Comparison of ENCODE assay signal across 12 cellular contexts in the genomic region with DNA sequence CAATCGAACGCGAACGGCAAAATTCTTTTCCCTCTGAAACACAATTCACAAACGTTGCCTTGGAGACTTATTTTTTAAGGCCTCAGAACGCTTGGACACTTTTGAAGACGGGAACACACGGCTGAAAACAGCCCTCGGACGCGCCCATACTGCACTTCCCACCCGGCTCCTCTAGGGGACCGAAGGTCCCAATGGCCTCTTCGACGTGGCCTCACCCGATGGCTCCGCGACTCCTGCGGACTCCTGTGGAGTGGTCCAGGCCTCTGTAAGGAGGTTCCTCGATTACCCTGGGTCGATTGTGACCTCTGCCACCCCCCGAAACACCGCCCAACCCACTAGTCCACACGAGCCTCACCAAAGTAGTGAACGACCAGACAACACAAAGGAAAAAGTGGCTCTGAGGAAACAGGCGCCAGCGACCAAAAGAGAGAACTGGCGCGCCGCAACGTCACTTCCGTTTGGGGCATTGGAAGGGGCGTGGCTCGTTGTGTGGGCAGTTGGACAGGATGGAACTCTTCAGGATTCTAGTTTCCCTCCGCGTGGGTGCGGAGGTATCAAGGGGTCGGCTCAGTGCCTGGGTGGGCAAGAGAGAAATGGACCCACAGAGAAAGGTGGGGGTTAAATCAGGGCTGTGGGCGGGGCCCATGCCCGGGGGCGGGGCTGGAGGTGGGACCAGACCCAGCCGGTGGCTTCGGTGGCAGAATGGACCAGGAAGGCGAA. TPM values are rescaled to one million over a fixed set of nuclear protein-coding genes. Genes with fewer than 3 reads are reported as not detected.
DNase-seq lines count a peak whose midpoint lies in the region; ATAC-seq, FAIRE-seq and TF ChIP-seq lines count a peak whose summit lies in the region.
"Had no signal": no experiment of that assay in that cellular context is flagged by ENCODE, and none has a peak within 500 bp of the region (broad histone marks: within the 10 kb centered on the region; RNA-seq: fewer than 3 reads in every experiment).

A gene (minus strand): TSS at position 434 of the 720 bp plus-strand sequence. CDS start 23,303 bp downstream, outside the sequence.

- H3K9me3 ChIP-seq in parathyroid adenoma (ENCODE audit: control insufficient read depth, low read length): no peaks in the 10 kb centered on the region

- H3K27me3 ChIP-seq in bronchial epithelial cell (ENCODE audit: control insufficient read depth, insufficient read depth, low read length) (no peaks in the 10 kb centered on the region), parathyroid adenoma (ENCODE audit: control insufficient read depth, insufficient read depth, low read length) (no peaks in the 10 kb centered on the region)

- ATAC-seq in HG02884 (IDR thresholded peaks at IDR 0.05; ENCODE audit: unreplicated experiment): no peak
- no peak for ATAC-seq in HG03196 (IDR thresholded peaks at IDR 0.05; ENCODE audit: unreplicated experiment)
- ATAC-seq: CD8-positive, alpha-beta T cell; left ventricle myocardium superior; Right ventricle myocardium inferior had no signal

- H3K36me3 ChIP-seq in bronchial epithelial cell (ENCODE audit: control insufficient read depth, insufficient read depth, low read length) (no peaks in the 10 kb centered on the region), parathyroid adenoma (ENCODE audit: control insufficient read depth, insufficient read depth, low read length) (no peaks in the 10 kb centered on the region)

- no peaks in the 10 kb centered on the region for H3K4me1 ChIP-seq in parathyroid adenoma

- H3K27ac ChIP-seq in parathyroid adenoma: no peak within 1 kb of the TSS

- H3K4me3 ChIP-seq in bronchial epithelial cell (ENCODE audit: low read depth, low read length) (peak within 1 kb of the TSS; percentile 4), parathyroid adenoma (ENCODE audit: low read depth, low read length) (no peak within 1 kb of the TSS)

- H3K4me2 ChIP-seq in parathyroid adenoma (ENCODE audit: low read length): peak within 1 kb of the TSS; percentile 44

- H3K9ac ChIP-seq in parathyroid adenoma: no peak within 1 kb of the TSS

- DNase-seq in activated CD4-positive, alpha-beta T cell treated with anti-CD3 and anti-CD28 coated beads for 48 hours: peak; percentile 46
- no peak for DNase-seq in activated CD4-positive, alpha-beta T cell treated with anti-CD3 and anti-CD28 coated beads for 4 hours
- DNase-seq in NCI-H82 (lab: John Stamatoyannopoulos, UW) (peak; percentile 83), bronchial epithelial cell (ENCODE audit: low read depth) (no peak), T-helper 9 cell (no peak)
- DNase-seq: CD8-positive, alpha-beta T cell; left ventricle myocardium superior had no signal

- no peak within 1 kb of the TSS for H2AFZ ChIP-seq in parathyroid adenoma

- no peak for FAIRE-seq in bronchial epithelial cell (lab: Jason Lieb, UNC)

- TF ChIP-seq CTCF in bronchial epithelial cell (IDR thresholded peaks at IDR 0.05; ENCODE audit: insufficient read depth, low read length, severe bottlenecking): peak; percentile 12
- TF ChIP-seq CTCF in parathyroid adenoma (IDR thresholded peaks at IDR 0.05): no peak

- no peaks in the 10 kb centered on the region for H3K79me2 ChIP-seq in parathyroid adenoma

RNA-seq across cellular contexts. Expression of the gene that starts here (rescaled TPM):
- under 0.01 and 0.38 TPM in 2 replicates for total RNA-seq in bronchial epithelial cell
- total RNA-seq: CD8-positive, alpha-beta T cell; HT-29; left ventricle myocardium superior; Right ventricle myocardium inferior had no signal

Comparison
In these comparisons a context has a peak if more than half of its experiments do, and no peak if none do; other contexts are left out.
1. DNase-seq: peak in activated CD4-positive, alpha-beta T cell treated with anti-CD3 and anti-CD28 coated beads for 48 hours (single experiment) and NCI-H82 (single experiment); none in activated CD4-positive, alpha-beta T cell treated with anti-CD3 and anti-CD28 coated beads for 4 hours (0 of 2), bronchial epithelial cell (single experiment) and T-helper 9 cell (single experiment).